In the genomic region with DNA sequence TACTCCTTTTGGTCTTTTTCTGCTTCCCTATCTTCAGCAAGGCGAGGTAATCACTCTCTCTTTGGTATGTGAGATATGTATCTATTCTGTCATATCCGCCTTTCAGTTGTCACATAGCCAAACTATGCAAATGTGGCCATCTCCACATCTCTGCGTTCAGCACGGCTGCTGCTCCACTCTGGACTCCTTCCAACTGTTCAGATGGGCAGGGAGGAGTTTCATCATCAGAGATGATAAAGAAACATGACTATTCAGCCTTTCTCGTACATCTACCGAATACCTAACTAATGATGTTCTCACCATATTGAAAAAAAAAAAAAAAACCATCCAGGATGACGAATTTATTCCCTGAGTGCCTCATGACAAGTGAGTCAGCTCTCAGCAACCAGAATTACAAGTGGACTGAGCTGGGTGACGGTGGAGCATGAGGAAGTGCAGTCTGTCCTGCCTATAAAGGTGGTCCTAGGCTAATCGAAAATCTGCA, we compare ENCODE assay signal across 11 cellular contexts.
DNase-seq lines count a peak whose midpoint lies in the region; ATAC-seq and TF ChIP-seq lines count a peak whose summit lies in the region.
"Had no signal": no experiment of that assay in that cellular context is flagged by ENCODE, and none has a peak within 500 bp of the region (broad histone marks: within the 10 kb centered on the region; RNA-seq: fewer than 3 reads in every experiment).

No MANE protein-coding gene starts in this region.

- no peak for TF ChIP-seq CTCF in nephron (IDR thresholded peaks at IDR 0.05; ENCODE audit: unreplicated experiment in 3 of 3)
- no peak for TF ChIP-seq CTCF in upper lobe of right lung (IDR thresholded peaks at IDR 0.05)
- no peak for TF ChIP-seq CTCF in sigmoid colon (IDR thresholded peaks at IDR 0.05)

- peaks cover 5% of the 10 kb centered on the region for H3K9me3 Mint-ChIP-seq in nephron

- H3K9me3 ChIP-seq in upper lobe of right lung = no peaks in the 10 kb centered on the region
- H3K9me3 ChIP-seq in sigmoid colon = no peaks in the 10 kb centered on the region

- H3K4me3 Mint-ChIP-seq in nephron = no peak overlapping the region

- 67 to 70% methylated on average over 9 of the region's 9 CpGs for WGBS in sigmoid colon, 2 donors

- peaks cover 20% of the 10 kb centered on the region for H3K4me1 Mint-ChIP-seq in nephron

- H3K27ac ChIP-seq in upper lobe of right lung (no peak overlapping the region), sigmoid colon (no peak overlapping the region)
- H3K27ac ChIP-seq: ascending aorta, WERI-Rb-1 had no signal

- H3K27me3 ChIP-seq in upper lobe of right lung (no peaks in the 10 kb centered on the region), sigmoid colon (no peaks in the 10 kb centered on the region)
- H3K27me3 ChIP-seq: ascending aorta had no signal

- H3K36me3 Mint-ChIP-seq in nephron (ENCODE audit: low read depth) = no peaks in the 10 kb centered on the region

- H3K4me3 ChIP-seq in upper lobe of right lung (no peak overlapping the region), sigmoid colon (no peak overlapping the region)
- H3K4me3 ChIP-seq: ascending aorta had no signal

- TF ChIP-seq POLR2A in sigmoid colon (IDR thresholded peaks at IDR 0.05) = no peak

- peaks cover 4% of the 10 kb centered on the region for H3K27me3 Mint-ChIP-seq in nephron (ENCODE audit: low read depth)

- no peak for ATAC-seq in upper lobe of right lung

- no peak for TF ChIP-seq EP300 in sigmoid colon (IDR thresholded peaks at IDR 0.05)

- H3K36me3 ChIP-seq in upper lobe of right lung (no peaks in the 10 kb centered on the region), sigmoid colon (no peaks in the 10 kb centered on the region)
- H3K36me3 ChIP-seq: ascending aorta, WERI-Rb-1 had no signal

- intact Hi-C loops in upper lobe of right lung (cut with DNase I) (no loop called here), sigmoid colon (cut with DNase I) (no loop called here)

- DNase-seq in EL (peak; percentile 100), NCI-H510A (lab: John Stamatoyannopoulos, UW) (peak; percentile 46), cerebellar cortex (ENCODE audit: low spot score) (peak; percentile 69), upper lobe of right lung (no peak), NCI-H2029 (lab: John Stamatoyannopoulos, UW) (no peak), medulla oblongata (ENCODE audit: extremely low spot score) (no peak), sigmoid colon (no peak)
- DNase-seq: left cardiac atrium, WERI-Rb-1 had no signal

- H3K4me1 ChIP-seq in upper lobe of right lung (no peaks in the 10 kb centered on the region), sigmoid colon (no peaks in the 10 kb centered on the region)
- H3K4me1 ChIP-seq: ascending aorta had no signal

- H3K27ac Mint-ChIP-seq in nephron = peak overlapping the region in 2 of 3 experiments; percentile 2 to 35

Comparison
In these comparisons a context has a peak if more than half of its experiments do, and no peak if none do; other contexts are left out.
1. DNase-seq: peak in EL (single experiment), NCI-H510A (single experiment) and cerebellar cortex (single experiment); none in upper lobe of right lung (single experiment), NCI-H2029 (single experiment), medulla oblongata (single experiment) and sigmoid colon (single experiment).